In the genomic region with DNA sequence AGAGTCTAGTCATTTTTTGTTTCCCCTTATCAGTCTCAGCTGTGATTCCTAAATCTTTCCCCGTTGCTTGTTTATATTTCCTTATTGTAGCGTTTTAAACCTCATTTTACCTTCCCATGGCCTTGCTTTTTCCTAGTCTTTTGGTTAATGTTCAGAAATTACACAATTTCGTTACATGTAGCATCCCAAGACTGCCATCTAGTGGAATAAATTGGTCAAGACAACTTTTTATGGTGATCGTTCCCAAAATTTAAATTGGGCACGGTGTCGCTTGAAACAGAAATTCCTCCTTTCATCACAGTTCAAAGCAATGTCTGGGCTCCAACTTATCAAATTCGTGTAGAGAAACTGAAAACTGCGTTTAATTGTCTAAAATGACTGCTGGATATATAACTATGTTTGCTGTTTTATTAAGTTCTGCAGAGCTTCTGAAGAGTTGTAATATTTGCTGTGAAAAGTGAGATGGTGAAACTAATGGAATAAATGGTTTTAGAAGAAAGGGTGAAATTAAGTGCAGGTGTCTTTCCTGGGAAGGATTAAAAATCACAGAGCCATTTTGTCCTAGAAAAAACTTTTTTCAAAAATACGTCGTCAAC, we compare ENCODE assay signal across 9 cellular contexts.
DNase-seq lines count a peak whose midpoint lies in the region; ATAC-seq and TF ChIP-seq lines count a peak whose summit lies in the region.
"Had no signal": no experiment of that assay in that cellular context is flagged by ENCODE, and none has a peak within 500 bp of the region (broad histone marks: within the 10 kb centered on the region; RNA-seq: fewer than 3 reads in every experiment).

No MANE protein-coding gene starts in this region.

- peaks cover 7% of the 10 kb centered on the region for H3K27me3 Mint-ChIP-seq in activated T-cell treated with anti-CD3 and anti-CD28 coated beads, Interleukin-2, amount 50 U/mL, for 4 hours (ENCODE audit: low read depth)

- H3K27ac ChIP-seq in mammary epithelial cell (ENCODE audit: insufficient read depth, low read depth, low read length) (no peak overlapping the region), lung (ENCODE audit: low read depth in 1 of 2, low read length in 1 of 2) (no peak overlapping the region)

- intact Hi-C loops in mammary epithelial cell (cut with micrococcal nuclease) = loop anchor here (5.0 kb wide), 1 partner anchor 457 kb away; no protein-coding TSS in a partner anchor

- no peaks in the 10 kb centered on the region for H3K79me2 ChIP-seq in mammary epithelial cell (ENCODE audit: insufficient read depth, low read length)

- DNase-seq in NCI-H2081 (lab: John Stamatoyannopoulos, UW) (peak; percentile 2 to 15), NCI-H2081 treated with DMSO at 0.1 percent for 48 hours (lab: John Stamatoyannopoulos, UW) (no peak), NCI-H69 (lab: John Stamatoyannopoulos, UW) (peak; percentile 79), mammary epithelial cell (peak; percentile 28), lung (ENCODE audit: low spot score) (no peak)
- no peak for DNase-seq in activated T-cell treated with anti-CD3 and anti-CD28 coated beads, Interleukin-2, amount 50 U/mL, for 4 hours

- H3K36me3 ChIP-seq in mammary epithelial cell (ENCODE audit: insufficient read depth, low read length) (no peaks in the 10 kb centered on the region), lung (ENCODE audit: control insufficient read depth in 2 of 2, insufficient read depth in 2 of 2, low read length in 2 of 2) (no peaks in the 10 kb centered on the region)

- BruUV-seq in mammary epithelial cell (replicated peaks; lab: Mats Ljungman, UMichigan) = no TSS peak

- H3K9ac ChIP-seq in mammary epithelial cell (ENCODE audit: insufficient read depth, low read length) = no peak overlapping the region

- no peaks in the 10 kb centered on the region for H3K9me3 Mint-ChIP-seq in activated T-cell treated with anti-CD3 and anti-CD28 coated beads, Interleukin-2, amount 50 U/mL, for 4 hours
- H3K9me3 Mint-ChIP-seq: CD8-positive, alpha-beta memory T cell had no signal

- H3K4me1 Mint-ChIP-seq in activated T-cell treated with anti-CD3 and anti-CD28 coated beads, Interleukin-2, amount 50 U/mL, for 4 hours (ENCODE audit: low read depth) = peaks cover 3% of the 10 kb centered on the region

- H3K4me3 ChIP-seq in mammary epithelial cell (replicated peaks in 1 of 3; ENCODE audit: insufficient read depth in 1 of 3, low read depth in 2 of 3, low read length in 3 of 3) = no peak overlapping the region
- no peak overlapping the region for H3K4me3 ChIP-seq in lung

- in situ Hi-C loops in mammary epithelial cell (cut with MboI; ENCODE audit: low sequenced_read_pairs in 2 of 2) = no loop called here

- dilution Hi-C loops in mammary epithelial cell (cut with HindIII; ENCODE audit: low sequenced_read_pairs) = no loop called here

- H2AFZ ChIP-seq in mammary epithelial cell (ENCODE audit: low read depth, low read length) = peak overlapping the region; percentile 38

- H3K4me3 Mint-ChIP-seq in activated T-cell treated with anti-CD3 and anti-CD28 coated beads, Interleukin-2, amount 50 U/mL, for 4 hours = no peak overlapping the region
- H3K4me3 Mint-ChIP-seq: CD8-positive, alpha-beta memory T cell had no signal

- no peaks in the 10 kb centered on the region for H3K27me3 ChIP-seq in mammary epithelial cell (ENCODE audit: insufficient read depth, low read length)
- no peaks in the 10 kb centered on the region for H3K27me3 ChIP-seq in lung (ENCODE audit: control insufficient read depth, insufficient read depth)

- H3K9me3 ChIP-seq in mammary epithelial cell (replicated peaks; ENCODE audit: insufficient read depth, low read length) (no peaks in the 10 kb centered on the region), lung (ENCODE audit: control insufficient read depth in 2 of 2, insufficient read depth in 1 of 2, low read length in 1 of 2) (no peaks in the 10 kb centered on the region)

- ATAC-seq in HG02798 (IDR thresholded peaks at IDR 0.05; ENCODE audit: poor library complexity, unreplicated experiment) = peak; percentile 53
- peak; percentile 65 for ATAC-seq in lung (ENCODE audit: insufficient read depth, low FRiP score)
- ATAC-seq in activated T-cell treated with anti-CD3 and anti-CD28 coated beads, Interleukin-2, amount 50 U/mL, for 4 hours = no peak
- ATAC-seq in HG02610 (IDR thresholded peaks at IDR 0.05; ENCODE audit: unreplicated experiment) = no peak

- H4K20me1 ChIP-seq in mammary epithelial cell (ENCODE audit: insufficient read depth, low read length) = no peaks in the 10 kb centered on the region

- CTCF ChIA-PET in mammary epithelial cell (lab: Charles Lee; ENCODE audit: low non-redundant PET) = no interaction called here

- no peaks in the 10 kb centered on the region for H3K36me3 Mint-ChIP-seq in activated T-cell treated with anti-CD3 and anti-CD28 coated beads, Interleukin-2, amount 50 U/mL, for 4 hours (ENCODE audit: insufficient read depth)
- H3K36me3 Mint-ChIP-seq: CD8-positive, alpha-beta memory T cell had no signal

- peak overlapping the region; percentile 8 for H3K4me2 ChIP-seq in mammary epithelial cell (ENCODE audit: insufficient read depth, low read depth, low read length)

- H3K4me1 ChIP-seq in mammary epithelial cell (ENCODE audit: insufficient read depth, low read length) = no peaks in the 10 kb centered on the region
- H3K4me1 ChIP-seq in lung (ENCODE audit: control insufficient read depth in 2 of 2, insufficient read depth in 2 of 2, low read length in 2 of 2) = no peaks in the 10 kb centered on the region

- 11% methylated on average over 10 of the region's 10 CpGs for WGBS in mammary epithelial cell (ENCODE audit: low coverage, missing lambda C conversion rate)
- 18 to 20% methylated on average over 10 of the region's 10 CpGs for WGBS in lung, 2 donors

- peak; percentile 65 to 70 for TF ChIP-seq CTCF in mammary epithelial cell (conservative IDR thresholded peaks at IDR 0.05 in 1 of 2, IDR thresholded peaks at IDR 0.05 in 1 of 2; ENCODE audit: extremely low read depth in 1 of 2, insufficient read depth in 1 of 2, low read depth in 1 of 2, low read length in 2 of 2)
- peak; percentile 56 for TF ChIP-seq CTCF in lung (IDR thresholded peaks at IDR 0.05; ENCODE audit: control extremely low read depth, extremely low read depth)

Comparison
In these comparisons a context has a peak if more than half of its experiments do, and no peak if none do; other contexts are left out.
1. DNase-seq: peak in NCI-H2081 (2 of 2), NCI-H69 (single experiment) and mammary epithelial cell (single experiment); none in NCI-H2081 treated with DMSO at 0.1 percent for 48 hours (single experiment), lung (single experiment) and activated T-cell treated with anti-CD3 and anti-CD28 coated beads, Interleukin-2, amount 50 U/mL, for 4 hours (single experiment).
2. ATAC-seq: peak in HG02798 (single experiment) and lung (single experiment); none in activated T-cell treated with anti-CD3 and anti-CD28 coated beads, Interleukin-2, amount 50 U/mL, for 4 hours (0 of 2) and HG02610 (single experiment).